Comparison of ENCODE assay signal across 8 cellular contexts in genomic region chr22:41285820-41286638, GRCh38. TPM values are rescaled to one million over a fixed set of nuclear protein-coding genes. Genes with fewer than 3 reads are reported as not detected.
DNase-seq lines count a peak whose midpoint lies in the region; ATAC-seq and TF ChIP-seq lines count a peak whose summit lies in the region.

Gene RANGAP1, minus strand, starts transcription at chr22:41286187. Its CDS starts 5,143 bp downstream, at chr22:41281044.

- peak within 1 kb of the TSS; percentile 92 for H3K27ac Mint-ChIP-seq in central memory CD8-positive, alpha-beta T cell (ENCODE audit: low read depth)

- no peaks in the 10 kb centered on the region for H3K9me3 Mint-ChIP-seq in central memory CD8-positive, alpha-beta T cell

- 0 to 1% (median 0%) methylated on average over 27 to 77 of the region's 77 CpGs for WGBS in spleen, 5 donors

- peaks cover 27% of the 10 kb centered on the region for H3K36me3 Mint-ChIP-seq in central memory CD8-positive, alpha-beta T cell (ENCODE audit: insufficient read depth)

- peaks cover 24% of the 10 kb centered on the region for H3K4me1 Mint-ChIP-seq in central memory CD8-positive, alpha-beta T cell

- no peaks in the 10 kb centered on the region for H3K9me3 ChIP-seq in spleen

- intact Hi-C loops in spleen (cut with DNase I; ENCODE audit: low total_unique reads): no loop called here

- H3K27ac ChIP-seq in spleen: peak within 1 kb of the TSS; percentile 83 to 96 (median 92)

- H3K4me3 Mint-ChIP-seq in central memory CD8-positive, alpha-beta T cell: peak within 1 kb of the TSS; percentile 87

- H3K36me3 ChIP-seq in spleen: peaks cover 0 to 38% (median 7%) of the 10 kb centered on the region in 6 donors

- H3K4me3 ChIP-seq in spleen: peak within 1 kb of the TSS; percentile 76 to 100 (median 96)

- peak in 2 of 3 donors; percentile 50 to 77 for TF ChIP-seq POLR2A in spleen (IDR thresholded peaks at IDR 0.05)

- peaks cover 0 to 71% (median 32%) of the 10 kb centered on the region in 6 donors for H3K4me1 ChIP-seq in spleen

- H3K27me3 ChIP-seq in spleen (replicated peaks in 1 of 7): no peaks in the 10 kb centered on the region

- ATAC-seq in GM19025 (IDR thresholded peaks at IDR 0.05; ENCODE audit: low read depth, unreplicated experiment) (peak; percentile 94), HG03342 (IDR thresholded peaks at IDR 0.05; ENCODE audit: unreplicated experiment) (peak; percentile 90)
- ATAC-seq in central memory CD8-positive, alpha-beta T cell (replicated peaks; ENCODE audit: extremely low read depth, poor library complexity, severe bottlenecking): peak; percentile 89

- DNase-seq in AG20443 (ENCODE audit: low spot score) (peak; percentile 97), NCI-H446 (lab: John Stamatoyannopoulos, UW) (peak; percentile 96 to 98), inferior parietal cortex (ENCODE audit: extremely low spot score) (peak; percentile 100), spleen (peak; percentile 100)
- peak; percentile 98 for DNase-seq in activated CD4-positive, CD25-positive, alpha-beta regulatory T cell treated with anti-CD3 and anti-CD28 coated beads, Interleukin-2, amount 50 U/mL, for 16 hours (ENCODE audit: low read depth, low spot score)
- DNase-seq in central memory CD8-positive, alpha-beta T cell (ENCODE audit: low spot score in 2 of 2): peak; percentile 95 to 98

- H3K27me3 Mint-ChIP-seq in central memory CD8-positive, alpha-beta T cell: no peaks in the 10 kb centered on the region

- TF ChIP-seq CTCF in spleen (IDR thresholded peaks at IDR 0.05 in 8 of 11, conservative IDR thresholded peaks at IDR 0.05 in 3 of 11): peak in 10 of 11 experiments; percentile 19 to 81 (median 58)

RNA-seq across cellular contexts. Expression of gene RANGAP1, which starts in this region (rescaled TPM):
- total RNA-seq in spleen: 10 to 100 TPM; 36.6 to 53.4 (median 43.7) TPM
- 10 to 100 TPM; 26.8 to 52.8 (median 29.0) TPM for polyA plus RNA-seq in spleen

Comparison
In these comparisons a context has a peak if more than half of its experiments do, and no peak if none do; other contexts are left out.
1. Peak in every context shown above with its lines: DNase-seq, ATAC-seq, H3K4me3 ChIP-seq and H3K27ac ChIP-seq.